ENCODE assay signal across 1 cellular context in genomic region chr16:85004587-85005205, GRCh38.
TF ChIP-seq lines count a peak whose summit lies in the region.

No MANE protein-coding gene starts in this region.

TF ChIP-seq in GM23338, 12 proteins besides CTCF, POLR2A, EP300 and RAD21 (continued from another document):
- no peak for TF ChIP-seq ETS1 (IDR thresholded peaks at IDR 0.05)
- TF ChIP-seq REST (IDR thresholded peaks at IDR 0.05; ENCODE audit: unreplicated experiment), result no peak
- no peak for TF ChIP-seq EZH2phosphoT487 (IDR thresholded peaks at IDR 0.05; ENCODE audit: unreplicated experiment)
- TF ChIP-seq JUNB (IDR thresholded peaks at IDR 0.05; ENCODE audit: unreplicated experiment), result no peak
